1 cellular context compared by ENCODE assay signal in genomic region chr3:152268501-152269422, GRCh38.
TF ChIP-seq lines count a peak whose summit lies in the region.

MBNL1 (plus strand) TSS chr3:152268929; CDS start chr3:152300194, 31,265 bp downstream.

TF ChIP-seq in GM23338, 12 proteins besides CTCF, POLR2A, EP300 and RAD21 (continued from another document):
- TF ChIP-seq, protein P1, sequence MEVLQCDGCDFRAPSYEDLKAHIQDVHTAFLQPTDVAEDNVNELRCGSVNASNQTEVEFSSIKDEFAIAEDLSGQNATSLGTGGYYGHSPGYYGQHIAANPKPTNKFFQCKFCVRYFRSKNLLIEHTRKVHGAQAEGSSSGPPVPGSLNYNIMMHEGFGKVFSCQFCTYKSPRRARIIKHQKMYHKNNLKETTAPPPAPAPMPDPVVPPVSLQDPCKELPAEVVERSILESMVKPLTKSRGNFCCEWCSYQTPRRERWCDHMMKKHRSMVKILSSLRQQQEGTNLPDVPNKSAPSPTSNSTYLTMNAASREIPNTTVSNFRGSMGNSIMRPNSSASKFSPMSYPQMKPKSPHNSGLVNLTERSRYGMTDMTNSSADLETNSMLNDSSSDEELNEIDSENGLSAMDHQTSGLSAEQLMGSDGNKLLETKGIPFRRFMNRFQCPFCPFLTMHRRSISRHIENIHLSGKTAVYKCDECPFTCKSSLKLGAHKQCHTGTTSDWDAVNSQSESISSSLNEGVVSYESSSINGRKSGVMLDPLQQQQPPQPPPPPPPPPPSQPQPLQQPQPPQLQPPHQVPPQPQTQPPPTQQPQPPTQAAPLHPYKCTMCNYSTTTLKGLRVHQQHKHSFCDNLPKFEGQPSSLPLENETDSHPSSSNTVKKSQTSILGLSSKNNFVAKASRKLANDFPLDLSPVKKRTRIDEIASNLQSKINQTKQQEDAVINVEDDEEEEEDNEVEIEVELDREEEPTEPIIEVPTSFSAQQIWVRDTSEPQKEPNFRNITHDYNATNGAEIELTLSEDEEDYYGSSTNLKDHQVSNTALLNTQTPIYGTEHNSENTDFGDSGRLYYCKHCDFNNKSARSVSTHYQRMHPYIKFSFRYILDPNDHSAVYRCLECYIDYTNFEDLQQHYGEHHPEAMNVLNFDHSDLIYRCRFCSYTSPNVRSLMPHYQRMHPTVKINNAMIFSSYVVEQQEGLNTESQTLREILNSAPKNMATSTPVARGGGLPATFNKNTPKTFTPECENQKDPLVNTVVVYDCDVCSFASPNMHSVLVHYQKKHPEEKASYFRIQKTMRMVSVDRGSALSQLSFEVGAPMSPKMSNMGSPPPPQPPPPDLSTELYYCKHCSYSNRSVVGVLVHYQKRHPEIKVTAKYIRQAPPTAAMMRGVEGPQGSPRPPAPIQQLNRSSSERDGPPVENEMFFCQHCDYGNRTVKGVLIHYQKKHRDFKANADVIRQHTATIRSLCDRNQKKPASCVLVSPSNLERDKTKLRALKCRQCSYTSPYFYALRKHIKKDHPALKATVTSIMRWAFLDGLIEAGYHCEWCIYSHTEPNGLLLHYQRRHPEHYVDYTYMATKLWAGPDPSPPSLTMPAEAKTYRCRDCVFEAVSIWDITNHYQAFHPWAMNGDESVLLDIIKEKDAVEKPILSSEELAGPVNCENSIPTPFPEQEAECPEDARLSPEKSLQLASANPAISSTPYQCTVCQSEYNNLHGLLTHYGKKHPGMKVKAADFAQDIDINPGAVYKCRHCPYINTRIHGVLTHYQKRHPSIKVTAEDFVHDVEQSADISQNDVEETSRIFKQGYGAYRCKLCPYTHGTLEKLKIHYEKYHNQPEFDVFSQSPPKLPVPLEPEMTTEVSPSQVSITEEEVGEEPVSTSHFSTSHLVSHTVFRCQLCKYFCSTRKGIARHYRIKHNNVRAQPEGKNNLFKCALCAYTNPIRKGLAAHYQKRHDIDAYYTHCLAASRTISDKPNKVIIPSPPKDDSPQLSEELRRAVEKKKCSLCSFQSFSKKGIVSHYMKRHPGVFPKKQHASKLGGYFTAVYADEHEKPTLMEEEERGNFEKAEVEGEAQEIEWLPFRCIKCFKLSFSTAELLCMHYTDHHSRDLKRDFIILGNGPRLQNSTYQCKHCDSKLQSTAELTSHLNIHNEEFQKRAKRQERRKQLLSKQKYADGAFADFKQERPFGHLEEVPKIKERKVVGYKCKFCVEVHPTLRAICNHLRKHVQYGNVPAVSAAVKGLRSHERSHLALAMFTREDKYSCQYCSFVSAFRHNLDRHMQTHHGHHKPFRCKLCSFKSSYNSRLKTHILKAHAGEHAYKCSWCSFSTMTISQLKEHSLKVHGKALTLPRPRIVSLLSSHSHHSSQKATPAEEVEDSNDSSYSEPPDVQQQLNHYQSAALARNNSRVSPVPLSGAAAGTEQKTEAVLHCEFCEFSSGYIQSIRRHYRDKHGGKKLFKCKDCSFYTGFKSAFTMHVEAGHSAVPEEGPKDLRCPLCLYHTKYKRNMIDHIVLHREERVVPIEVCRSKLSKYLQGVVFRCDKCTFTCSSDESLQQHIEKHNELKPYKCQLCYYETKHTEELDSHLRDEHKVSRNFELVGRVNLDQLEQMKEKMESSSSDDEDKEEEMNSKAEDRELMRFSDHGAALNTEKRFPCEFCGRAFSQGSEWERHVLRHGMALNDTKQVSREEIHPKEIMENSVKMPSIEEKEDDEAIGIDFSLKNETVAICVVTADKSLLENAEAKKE (CRISPR knock-in tag; IDR thresholded peaks at IDR 0.05): no peak
